8 cellular contexts compared by ENCODE assay signal in genomic region chr5:75236322-75237316, GRCh38. TPM values are rescaled to one million over a fixed set of nuclear protein-coding genes. Genes with fewer than 3 reads are reported as not detected.
DNase-seq lines count a peak whose midpoint lies in the region; ATAC-seq and TF ChIP-seq lines count a peak whose summit lies in the region.

A gene with protein sequence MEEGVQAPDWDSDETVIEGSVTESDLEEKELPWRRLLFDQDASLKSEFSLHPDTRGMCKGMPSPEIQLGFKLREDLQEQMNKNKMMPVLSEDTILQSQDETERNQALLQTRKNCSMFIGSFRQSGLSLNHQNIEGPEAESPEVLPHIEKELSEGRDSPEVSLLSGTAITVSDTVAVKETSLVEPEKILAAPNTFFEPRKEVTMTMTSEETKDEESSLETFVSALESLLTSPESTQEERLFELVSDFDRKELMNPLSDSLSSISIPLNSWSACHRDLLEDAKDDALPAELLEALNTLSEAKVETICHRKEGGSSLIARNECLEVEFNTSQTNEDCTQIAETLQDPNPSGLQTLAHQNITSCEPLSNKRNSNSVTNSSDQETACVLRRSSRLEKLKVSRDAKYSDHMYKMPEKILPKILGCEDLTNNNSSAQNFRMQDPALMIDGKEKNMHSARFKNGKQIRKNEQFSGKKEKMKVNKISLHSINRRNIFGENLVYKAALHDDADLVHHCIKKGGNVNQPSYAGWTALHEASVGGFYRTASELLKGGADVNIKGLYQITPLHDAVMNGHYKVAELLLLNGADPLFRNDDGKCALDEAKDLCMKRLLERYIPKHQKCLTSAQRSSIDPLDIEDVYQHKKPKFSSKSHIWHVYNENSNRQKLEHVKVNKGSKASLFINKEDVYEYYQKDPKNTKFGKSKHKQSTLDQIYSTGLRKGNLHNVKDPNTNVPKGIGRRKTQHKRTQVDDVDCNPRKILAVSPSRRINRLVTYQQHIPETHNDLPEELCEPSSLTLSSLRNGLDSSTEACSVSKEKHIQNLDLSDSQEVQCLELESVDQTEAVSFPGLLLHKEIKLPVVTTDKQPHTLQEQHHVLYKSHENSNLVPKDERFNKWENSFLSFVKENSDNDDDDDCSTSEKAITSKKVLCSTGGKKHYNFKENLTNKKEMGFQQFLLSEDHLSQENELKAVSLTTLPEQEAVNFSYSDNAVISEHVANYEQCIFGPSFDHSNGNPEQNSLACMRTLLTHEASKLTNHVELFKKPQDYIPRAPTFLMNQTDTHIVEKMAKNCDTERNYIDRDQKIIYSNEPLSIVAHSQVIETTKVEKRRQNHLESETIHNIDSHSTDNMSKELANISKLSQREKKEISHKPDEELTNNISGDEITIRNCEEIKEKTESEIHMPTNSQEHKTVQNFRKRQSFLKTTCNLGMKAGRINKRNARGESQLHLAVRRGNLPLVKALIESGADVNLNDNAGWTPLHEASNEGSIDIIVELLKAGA (N-terminal part only) (minus strand): TSS chr5:75236878. CDS start chr5:75236686, 192 bp downstream.

- peaks cover 21% of the 10 kb centered on the region for H3K79me1 ChIP-seq in trophoblast cell (ENCODE audit: low read length)

- H3K23ac ChIP-seq in trophoblast cell (ENCODE audit: low read length) = no peak within 1 kb of the TSS

- no peak within 1 kb of the TSS for H2BK5ac ChIP-seq in trophoblast cell (ENCODE audit: low read depth, low read length, poor library complexity)

- peak; percentile 86 for TF ChIP-seq CTCF in HFFc6 (IDR thresholded peaks at IDR 0.05)
- TF ChIP-seq CTCF in cardiac muscle cell (IDR thresholded peaks at IDR 0.05; ENCODE audit: low read depth, low read length) = peak; percentile 58
- TF ChIP-seq CTCF in tibial nerve (IDR thresholded peaks at IDR 0.05) = peak; percentile 90 to 98 (median 96)

- ATAC-seq in activated naive CD8-positive, alpha-beta T cell treated with anti-CD3 and anti-CD28 coated beads, Interleukin-2, amount 10 ng/mL, durations not matched to agents 7 days and 5 days (ENCODE audit: low read depth) = peak; percentile 96

- H3K9me3 Mint-ChIP-seq in HFFc6 = no peaks in the 10 kb centered on the region
- H3K9me3 Mint-ChIP-seq in activated naive CD8-positive, alpha-beta T cell treated with anti-CD3 and anti-CD28 coated beads, Interleukin-2, amount 10 ng/mL, durations not matched to agents 7 days and 5 days = no peaks in the 10 kb centered on the region

- POLR2A ChIA-PET in activated naive CD8-positive, alpha-beta T cell treated with anti-CD3 and anti-CD28 coated beads, Interleukin-2, amount 10 ng/mL, durations not matched to agents 7 days and 5 days (lab: Charles Lee) = interaction anchor here (0.5 to 2.8 kb wide), 19 partner anchors 12 to 480 kb away, joined by 3 to 31 read pairs (median 5); partner anchors contain the start of genes GCNT4, HMGCR and POC5

- H3K4me2 ChIP-seq in trophoblast cell (ENCODE audit: low read length) = peak within 1 kb of the TSS; percentile 74

- H3K4me3 ChIP-seq in cardiac muscle cell = peak within 1 kb of the TSS; percentile 80
- peak within 1 kb of the TSS; percentile 83 for H3K4me3 ChIP-seq in trophoblast cell (ENCODE audit: low read depth, low read length)
- peak within 1 kb of the TSS; percentile 41 to 84 (median 65) for H3K4me3 ChIP-seq in tibial nerve

- H2AFZ ChIP-seq in trophoblast cell (ENCODE audit: insufficient read depth, low read length, poor library complexity) = peak within 1 kb of the TSS; percentile 68

- TF ChIP-seq EP300 in tibial nerve (IDR thresholded peaks at IDR 0.05) = peak in 1 of 2 donors; percentile 61

- H3K18ac ChIP-seq in trophoblast cell (ENCODE audit: low read length) = peak within 1 kb of the TSS; percentile 62

- peaks cover 26% of the 10 kb centered on the region for H3K4me1 Mint-ChIP-seq in HFFc6 (ENCODE audit: low read depth)
- H3K4me1 Mint-ChIP-seq in activated naive CD8-positive, alpha-beta T cell treated with anti-CD3 and anti-CD28 coated beads, Interleukin-2, amount 10 ng/mL, durations not matched to agents 7 days and 5 days = peaks cover 14% of the 10 kb centered on the region

- DNase-seq in HFFc6 (peak; percentile 33), MV-4-11 (lab: John Stamatoyannopoulos, UW) (peak; percentile 76), SKM-1 (lab: John Stamatoyannopoulos, UW; ENCODE audit: unreplicated experiment) (peak; percentile 52), cardiac muscle cell (ENCODE audit: low read depth in 1 of 2, low spot score in 1 of 2) (peak; percentile 86 to 91), trophoblast cell (peak; percentile 69 to 84), tibial nerve (ENCODE audit: low spot score in 2 of 2) (peak; percentile 75 to 76)
- peak; percentile 97 for DNase-seq in activated naive CD8-positive, alpha-beta T cell treated with anti-CD3 and anti-CD28 coated beads, Interleukin-2, amount 10 ng/mL, durations not matched to agents 7 days and 5 days

- no peaks in the 10 kb centered on the region for H3K36me3 Mint-ChIP-seq in HFFc6 (ENCODE audit: low read depth)
- H3K36me3 Mint-ChIP-seq in activated naive CD8-positive, alpha-beta T cell treated with anti-CD3 and anti-CD28 coated beads, Interleukin-2, amount 10 ng/mL, durations not matched to agents 7 days and 5 days = no peaks in the 10 kb centered on the region

- H4K8ac ChIP-seq in trophoblast cell (ENCODE audit: low read depth, low read length) = peak within 1 kb of the TSS; percentile 77

- H3K79me2 ChIP-seq in trophoblast cell (ENCODE audit: control insufficient read depth, insufficient read depth, low read length, poor library complexity) = peaks cover 2% of the 10 kb centered on the region

- H3K9me3 ChIP-seq in cardiac muscle cell (ENCODE audit: low read depth) = no peaks in the 10 kb centered on the region
- no peaks in the 10 kb centered on the region for H3K9me3 ChIP-seq in trophoblast cell (ENCODE audit: insufficient read depth, low read depth, low read length)
- no peaks in the 10 kb centered on the region for H3K9me3 ChIP-seq in tibial nerve

- H3K14ac ChIP-seq in trophoblast cell (ENCODE audit: low read length) = peak within 1 kb of the TSS; percentile 50

- H3K27me3 Mint-ChIP-seq in HFFc6 (ENCODE audit: insufficient read depth) = peaks cover 3% of the 10 kb centered on the region; the same call in 1 of the 2 replicates
- no peaks in the 10 kb centered on the region for H3K27me3 Mint-ChIP-seq in activated naive CD8-positive, alpha-beta T cell treated with anti-CD3 and anti-CD28 coated beads, Interleukin-2, amount 10 ng/mL, durations not matched to agents 7 days and 5 days

- H4K91ac ChIP-seq in trophoblast cell (ENCODE audit: low read depth, low read length) = peak within 1 kb of the TSS; percentile 52

- TF ChIP-seq POLR2A in GM10847 (IDR thresholded peaks at IDR 0.05; ENCODE audit: extremely low read depth, insufficient read length) = peak; percentile 59
- peak; percentile 19 to 66 for TF ChIP-seq POLR2A in tibial nerve (IDR thresholded peaks at IDR 0.05)

- peak within 1 kb of the TSS; percentile 50 for H4K12ac ChIP-seq in trophoblast cell (ENCODE audit: low read depth, low read length)

- H3K4me1 ChIP-seq in cardiac muscle cell (ENCODE audit: low read depth) (peaks cover 4% of the 10 kb centered on the region), trophoblast cell (ENCODE audit: control insufficient read depth in 1 of 2, insufficient read depth in 2 of 2, low read length in 2 of 2) (peaks cover 9 to 13% of the 10 kb centered on the region in 2 experiments), tibial nerve (peaks cover 0 to 13% (median 3%) of the 10 kb centered on the region in 4 donors)

- peak within 1 kb of the TSS; percentile 62 for H2BK12ac ChIP-seq in trophoblast cell (ENCODE audit: low read length)

- peak within 1 kb of the TSS; percentile 65 for H2BK120ac ChIP-seq in trophoblast cell (ENCODE audit: insufficient read depth, low read length, poor library complexity)

- H3K27ac ChIP-seq in cardiac muscle cell (no peak within 1 kb of the TSS), trophoblast cell (ENCODE audit: low read depth, low read length) (no peak within 1 kb of the TSS), tibial nerve (peak within 1 kb of the TSS; percentile 68 to 86 (median 74))

- H3K36me3 ChIP-seq in cardiac muscle cell = no peaks in the 10 kb centered on the region
- H3K36me3 ChIP-seq in trophoblast cell (ENCODE audit: control insufficient read depth in 1 of 2, insufficient read depth in 2 of 2, low read length in 2 of 2) = peaks cover 0 to 1% of the 10 kb centered on the region in 2 experiments
- H3K36me3 ChIP-seq in tibial nerve = no peaks in the 10 kb centered on the region

- peak within 1 kb of the TSS; percentile 95 for H3K4me3 Mint-ChIP-seq in HFFc6
- H3K4me3 Mint-ChIP-seq in activated naive CD8-positive, alpha-beta T cell treated with anti-CD3 and anti-CD28 coated beads, Interleukin-2, amount 10 ng/mL, durations not matched to agents 7 days and 5 days = peak within 1 kb of the TSS; percentile 92

- H2AK5ac ChIP-seq in trophoblast cell (ENCODE audit: low read length) = no peak within 1 kb of the TSS

- H3K4ac ChIP-seq in trophoblast cell (ENCODE audit: low read depth, low read length) = peak within 1 kb of the TSS; percentile 2

- no CpG with 5 or more reads among the region's 58 CpGs for WGBS in trophoblast cell (ENCODE audit: extremely low coverage, insufficient coverage, insufficient read length)
- 3 to 6% methylated on average over 48 to 58 of the region's 58 CpGs for WGBS in tibial nerve, 2 donors

- H3K27me3 ChIP-seq in cardiac muscle cell = no peaks in the 10 kb centered on the region
- no peaks in the 10 kb centered on the region for H3K27me3 ChIP-seq in trophoblast cell (ENCODE audit: insufficient read depth, low read length)
- no peaks in the 10 kb centered on the region for H3K27me3 ChIP-seq in tibial nerve

- H3K27ac Mint-ChIP-seq in HFFc6 = peak within 1 kb of the TSS; percentile 76
- H3K27ac Mint-ChIP-seq in activated naive CD8-positive, alpha-beta T cell treated with anti-CD3 and anti-CD28 coated beads, Interleukin-2, amount 10 ng/mL, durations not matched to agents 7 days and 5 days = peak within 1 kb of the TSS; percentile 98

- H3K9ac ChIP-seq in trophoblast cell (ENCODE audit: low read length) = peak within 1 kb of the TSS; percentile 37

RNA-seq across cellular contexts. Expression of the gene that starts here (rescaled TPM):
- under 1 TPM in 5 of 6 experiments, not detected in 1; 0.02 to 0.08 (median 0.05) TPM for total RNA-seq in HFFc6 (2021; fragmentation: NEBNext Ultra II Directional; extraction: Animal tissue kit (Norgen Biotek cat#: 25700))
- total RNA-seq in activated naive CD8-positive, alpha-beta T cell treated with anti-CD3 and anti-CD28 coated beads, Interleukin-2, amount 10 ng/mL, durations not matched to agents 7 days and 5 days = under 1 TPM; 0.51 to 0.58 TPM
- total RNA-seq in cardiac muscle cell (under 0.01 and 0.21 TPM in 2 replicates), tibial nerve (1 to 10 TPM in 1 of 4 donors, under 1 TPM in 3; 0.21 to 1.5 (median 0.35) TPM)
- 0.15 TPM in 2 replicates for polyA plus RNA-seq in cardiac muscle cell
- 0.14 TPM in 2 replicates for polyA plus RNA-seq in trophoblast cell (2013)

Comparison
In these comparisons a context has a peak if more than half of its experiments do, and no peak if none do; other contexts are left out.
1. Peak in DNase-seq in HFFc6; RNA of the gene not detected or under 1 TPM.
2. Peak in DNase-seq and ATAC-seq in activated naive CD8-positive, alpha-beta T cell treated with anti-CD3 and anti-CD28 coated beads, Interleukin-2, amount 10 ng/mL, durations not matched to agents 7 days and 5 days; RNA of the gene not detected or under 1 TPM.
3. Peak in DNase-seq and H3K4me3 ChIP-seq in cardiac muscle cell; RNA of the gene not detected or under 1 TPM.
4. DNase-seq: peak in every context shown above with its lines; median percentile 97 in activated naive CD8-positive, alpha-beta T cell treated with anti-CD3 and anti-CD28 coated beads, Interleukin-2, amount 10 ng/mL, durations not matched to agents 7 days and 5 days; 88 in cardiac muscle cell; 76 in trophoblast cell; 76 in MV-4-11; 76 in tibial nerve; 52 in SKM-1; 33 in HFFc6.
5. H3K27ac ChIP-seq: peak in tibial nerve (4 of 4); none in cardiac muscle cell (single experiment) and trophoblast cell (single experiment).
6. Peak in every context shown above with its lines, with median percentiles within 50 percentile points of each other: CTCF ChIP-seq and H3K4me3 ChIP-seq.